ENCODE assay signal across 8 cellular contexts in the genomic region with DNA sequence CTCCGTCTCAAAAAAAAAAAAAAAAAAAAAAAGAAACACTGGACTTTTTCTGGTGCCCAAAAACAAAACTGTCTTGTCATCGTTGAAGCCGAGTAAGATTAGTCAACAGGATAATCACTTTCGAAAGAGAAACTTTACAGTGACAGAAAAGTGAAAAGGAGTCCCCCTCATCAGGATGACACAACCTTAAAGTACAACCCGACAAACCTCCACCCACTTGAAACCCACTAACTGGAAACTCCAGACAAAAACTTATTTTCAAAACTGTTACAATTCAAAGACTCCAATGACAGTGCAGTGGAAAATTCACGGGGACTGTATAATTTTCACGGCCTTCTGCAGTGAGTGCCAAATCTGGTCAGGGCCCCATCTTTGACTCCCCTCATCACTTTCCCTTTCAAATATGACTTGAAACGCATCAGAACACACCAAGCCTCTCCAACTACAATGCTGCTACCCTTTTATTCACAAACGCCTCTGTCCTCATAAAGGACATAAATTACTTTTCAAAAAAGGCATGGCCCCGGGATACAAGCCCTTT. TPM values are rescaled to one million over a fixed set of nuclear protein-coding genes. Genes with fewer than 3 reads are reported as not detected.
DNase-seq lines count a peak whose midpoint lies in the region; ATAC-seq and TF ChIP-seq lines count a peak whose summit lies in the region.

No MANE protein-coding gene starts in this region.

- intact Hi-C loops in left ventricle myocardium superior (cut with micrococcal nuclease): no loop called here

- peak overlapping the region; percentile 76 for H3K4me2 ChIP-seq in Loucy (ENCODE audit: low read depth, low read length, poor library complexity, severe bottlenecking)

- H3K36me3 ChIP-seq in Loucy (ENCODE audit: insufficient read depth, low read length): no peaks in the 10 kb centered on the region
- no peaks in the 10 kb centered on the region for H3K36me3 ChIP-seq in skeletal muscle tissue (ENCODE audit: control insufficient read depth in 3 of 3, insufficient read depth in 3 of 3, low read length in 3 of 3)

- peak overlapping the region; percentile 86 for H3K27ac ChIP-seq in skeletal muscle tissue (ENCODE audit: low read depth, low read length)

- peak overlapping the region; percentile 95 for H3K4me3 Mint-ChIP-seq in activated T-cell treated with anti-CD3 and anti-CD28 coated beads, Interleukin-2, amount 50 U/mL, for 4 hours

- no peaks in the 10 kb centered on the region for H3K9me3 ChIP-seq in Loucy (ENCODE audit: insufficient read depth, low read depth, low read length)
- no peaks in the 10 kb centered on the region for H3K9me3 ChIP-seq in skeletal muscle tissue (ENCODE audit: control insufficient read depth in 3 of 3, low read length in 3 of 3)

- H3K9me2 ChIP-seq in Loucy (replicated peaks; ENCODE audit: low read depth, low read length): no peaks in the 10 kb centered on the region

- peaks cover 42% of the 10 kb centered on the region for H3K4me1 Mint-ChIP-seq in activated T-cell treated with anti-CD3 and anti-CD28 coated beads, Interleukin-2, amount 50 U/mL, for 4 hours (ENCODE audit: low read depth)

- peak overlapping the region; percentile 73 for H3K9ac ChIP-seq in Loucy (ENCODE audit: low read depth, low read length, poor library complexity, severe bottlenecking)
- H3K9ac ChIP-seq in skeletal muscle tissue (ENCODE audit: low read depth in 1 of 3, low read length in 3 of 3): peak overlapping the region; percentile 78 to 95 (median 86)

- H3F3A ChIP-seq in Loucy (ENCODE audit: low read depth): 0 out of 2 replicates have a peak, but pooled peaks cover 6% of the 10 kb centered on the region

- H3K27me3 ChIP-seq in Loucy (ENCODE audit: insufficient read depth, low read length, poor library complexity, severe bottlenecking) (no peaks in the 10 kb centered on the region), skeletal muscle tissue (ENCODE audit: control insufficient read depth in 3 of 3, insufficient read depth in 3 of 3, low read length in 3 of 3) (no peaks in the 10 kb centered on the region)

- peaks cover 29% of the 10 kb centered on the region for H3K4me1 ChIP-seq in Loucy (ENCODE audit: insufficient read depth, low read length, poor library complexity, severe bottlenecking)
- peaks cover 10 to 28% (median 14%) of the 10 kb centered on the region in 3 donors for H3K4me1 ChIP-seq in skeletal muscle tissue (ENCODE audit: control insufficient read depth in 3 of 3, insufficient read depth in 3 of 3, low read length in 3 of 3)

- H3K79me2 ChIP-seq in Loucy (ENCODE audit: insufficient read depth, low read length): peaks cover 47% of the 10 kb centered on the region

- ATAC-seq in GM21737 (IDR thresholded peaks at IDR 0.05; ENCODE audit: unreplicated experiment) (peak; percentile 61), left ventricle myocardium superior (peak; percentile 2)
- peak; percentile 82 to 86 for ATAC-seq in activated T-cell treated with anti-CD3 and anti-CD28 coated beads, Interleukin-2, amount 50 U/mL, for 4 hours

- H3K36me3 Mint-ChIP-seq in activated T-cell treated with anti-CD3 and anti-CD28 coated beads, Interleukin-2, amount 50 U/mL, for 4 hours (ENCODE audit: insufficient read depth): no peaks in the 10 kb centered on the region

- H3K4me3 ChIP-seq in Loucy (ENCODE audit: low read length, poor library complexity, severe bottlenecking): peak overlapping the region; percentile 88
- peak overlapping the region; percentile 79 to 94 (median 82) for H3K4me3 ChIP-seq in skeletal muscle tissue (ENCODE audit: low read length in 3 of 3)

- peak; percentile 59 for DNase-seq in EH (ENCODE audit: low read depth)
- peak; percentile 40 for DNase-seq in activated T-cell treated with anti-CD3 and anti-CD28 coated beads, Interleukin-2, amount 50 U/mL, for 4 hours
- no peak for DNase-seq in left ventricle myocardium superior
- no peak for DNase-seq in NCI-H2107 treated with DMSO at 0.1 percent for 48 hours (lab: John Stamatoyannopoulos, UW; ENCODE audit: unreplicated experiment)
- DNase-seq in effector CD8-positive, alpha-beta T cell (lab: John Stamatoyannopoulos, UW): no peak

- H2AFZ ChIP-seq in Loucy (ENCODE audit: low read length): peak overlapping the region; percentile 75

- no peaks in the 10 kb centered on the region for H3K9me3 Mint-ChIP-seq in activated T-cell treated with anti-CD3 and anti-CD28 coated beads, Interleukin-2, amount 50 U/mL, for 4 hours

- no peak for TF ChIP-seq CTCF in Loucy (conservative IDR thresholded peaks at IDR 0.05; ENCODE audit: low read length)

- H4K20me1 ChIP-seq in Loucy (ENCODE audit: insufficient read depth, low read length, poor library complexity, severe bottlenecking): peaks cover 15% of the 10 kb centered on the region

- no peaks in the 10 kb centered on the region for H3K27me3 Mint-ChIP-seq in activated T-cell treated with anti-CD3 and anti-CD28 coated beads, Interleukin-2, amount 50 U/mL, for 4 hours (ENCODE audit: low read depth)

RNA-seq across cellular contexts. Expression of gene DENND5A, which starts 1.2 kb away (rescaled TPM):
- total RNA-seq in activated T-cell treated with anti-CD3 and anti-CD28 coated beads, Interleukin-2, amount 50 U/mL, for 4 hours: 10 to 100 TPM; 32.5 to 62.9 (median 44.2) TPM
- total RNA-seq in left ventricle myocardium superior: 121 TPM
- 118 TPM for total RNA-seq in skeletal muscle tissue

RNA-seq across cellular contexts. Expression of gene TMEM41B, which starts 50.5 kb away (rescaled TPM):
- total RNA-seq in activated T-cell treated with anti-CD3 and anti-CD28 coated beads, Interleukin-2, amount 50 U/mL, for 4 hours: 10 to 100 TPM; 17.6 to 21.6 (median 18.0) TPM
- 25.5 TPM for total RNA-seq in left ventricle myocardium superior
- 23.0 TPM for total RNA-seq in skeletal muscle tissue

Comparison
In these comparisons a context has a peak if more than half of its experiments do, and no peak if none do; other contexts are left out.
1. DNase-seq: peak in EH (single experiment) and activated T-cell treated with anti-CD3 and anti-CD28 coated beads, Interleukin-2, amount 50 U/mL, for 4 hours (single experiment); none in left ventricle myocardium superior (single experiment), NCI-H2107 treated with DMSO at 0.1 percent for 48 hours (single experiment) and effector CD8-positive, alpha-beta T cell (single experiment).
2. ATAC-seq: peak in every context shown above with its lines; median percentile 84 in activated T-cell treated with anti-CD3 and anti-CD28 coated beads, Interleukin-2, amount 50 U/mL, for 4 hours; 61 in GM21737; 2 in left ventricle myocardium superior.